ENCODE assay signal across 9 cellular contexts in genomic region chr1:35810096-35810860, GRCh38. TPM values are rescaled to one million over a fixed set of nuclear protein-coding genes. Genes with fewer than 3 reads are reported as not detected.
DNase-seq lines count a peak whose midpoint lies in the region; ATAC-seq, FAIRE-seq and TF ChIP-seq lines count a peak whose summit lies in the region.
"Had no signal": no experiment of that assay in that cellular context is flagged by ENCODE, and none has a peak within 500 bp of the region (broad histone marks: within the 10 kb centered on the region; RNA-seq: fewer than 3 reads in every experiment).

No MANE protein-coding gene starts in this region.

- no peak for TF ChIP-seq CTCF in HepG2 (CRISPR knock-in tag; IDR thresholded peaks at IDR 0.05)
- TF ChIP-seq CTCF in upper lobe of left lung (IDR thresholded peaks at IDR 0.05), result no peak

- H4K20me1 ChIP-seq in HepG2 (ENCODE audit: insufficient read depth, low read length), result no peaks in the 10 kb centered on the region

- H2AFZ ChIP-seq in HepG2 (ENCODE audit: low read length), result no peak overlapping the region

- H3K36me3 ChIP-seq in HepG2 (replicated peaks in 1 of 2; ENCODE audit: control insufficient read depth in 1 of 2, insufficient read depth in 2 of 2, low read length in 2 of 2) (no peaks in the 10 kb centered on the region), upper lobe of left lung (no peaks in the 10 kb centered on the region)

- BruUV-seq in HepG2 (replicated peaks; lab: Mats Ljungman, UMichigan), result no TSS peak

- peak overlapping the region; percentile 25 for H3K27ac Mint-ChIP-seq in activated naive CD4-positive, alpha-beta T cell treated with anti-CD3 and anti-CD28 coated beads, Interleukin-2, amount 50 U/mL, for 24 hours
- no peak overlapping the region for H3K27ac Mint-ChIP-seq in activated naive CD4-positive, alpha-beta T cell treated with anti-CD3 and anti-CD28 coated beads for 36 hours

- H3K27me3 ChIP-seq in HepG2 (ENCODE audit: control insufficient read depth in 1 of 2, insufficient read depth in 2 of 2, low read length in 2 of 2), result no peaks in the 10 kb centered on the region; a peak in 1 of 5 replicates
- H3K27me3 ChIP-seq in upper lobe of left lung, result no peaks in the 10 kb centered on the region

- in situ Hi-C loops in HepG2 (cut with HindIII; ENCODE audit: extremely low pct_ligation_motif_present, low pct_unique_long_range_greater_than_20kb), result no loop called here

- peaks cover 23% of the 10 kb centered on the region for H3K4me1 ChIP-seq in HepG2 (ENCODE audit: insufficient read depth, low read length)
- H3K4me1 ChIP-seq in upper lobe of left lung, result peaks cover 30 to 42% (median 36%) of the 10 kb centered on the region in 4 donors

- H3K9me3 ChIP-seq in HepG2 (ENCODE audit: low read length), result no peaks in the 10 kb centered on the region
- H3K9me3 ChIP-seq in upper lobe of left lung, result no peaks in the 10 kb centered on the region

- no peaks in the 10 kb centered on the region for H3K27me3 Mint-ChIP-seq in activated naive CD4-positive, alpha-beta T cell treated with anti-CD3 and anti-CD28 coated beads, Interleukin-2, amount 50 U/mL, for 24 hours
- no peaks in the 10 kb centered on the region for H3K27me3 Mint-ChIP-seq in activated naive CD4-positive, alpha-beta T cell treated with anti-CD3 and anti-CD28 coated beads for 36 hours (ENCODE audit: low read depth)

- DNase-seq in activated naive CD4-positive, alpha-beta T cell treated with anti-CD3 and anti-CD28 coated beads for 36 hours, result no peak
- DNase-seq in amniotic epithelial cell (ENCODE audit: low read depth) (peak; percentile 35), HepG2 (ENCODE audit: low spot score) (no peak), upper lobe of left lung (no peak), NCI-H2227 treated with DMSO at 0.1 percent for 48 hours (lab: John Stamatoyannopoulos, UW) (no peak), NAMALWA (ENCODE audit: low spot score) (no peak)
- DNase-seq: anterior cingulate cortex had no signal

- intact Hi-C loops in activated naive CD4-positive, alpha-beta T cell treated with anti-CD3 and anti-CD28 coated beads for 36 hours (cut with micrococcal nuclease), result no loop called here
- intact Hi-C loops in HepG2 (cut with micrococcal nuclease; ENCODE audit: unreplicated experiment), result no loop called here

- CTCF ChIA-PET in activated naive CD4-positive, alpha-beta T cell treated with anti-CD3 and anti-CD28 coated beads for 36 hours (lab: Charles Lee), result interaction anchor here (0.5 kb wide), 1 partner anchor 402 kb away, joined by 4 read pairs; no protein-coding TSS in a partner anchor
- CTCF ChIA-PET in HepG2 (lab: Yijun Ruan, JAX; ENCODE audit: low intra/inter-chr PET ratio, low total read pairs), result no interaction called here

- ATAC-seq in HepG2 (no peak), upper lobe of left lung (ENCODE audit: low FRiP score in 2 of 2) (no peak)
- no peak for ATAC-seq in activated CD4-positive, CD25-positive, alpha-beta regulatory T cell treated with anti-CD3 and anti-CD28 coated beads, Interleukin-2, amount 50 U/mL, for 24 hours

- TF ChIP-seq RAD21 in HepG2 (CRISPR knock-in tag; IDR thresholded peaks at IDR 0.05), result no peak

- H3K9ac ChIP-seq in HepG2 (ENCODE audit: insufficient read depth, low read depth, low read length), result no peak overlapping the region

- no peaks in the 10 kb centered on the region for H3K36me3 Mint-ChIP-seq in activated naive CD4-positive, alpha-beta T cell treated with anti-CD3 and anti-CD28 coated beads, Interleukin-2, amount 50 U/mL, for 24 hours
- peaks cover 1% of the 10 kb centered on the region for H3K36me3 Mint-ChIP-seq in activated naive CD4-positive, alpha-beta T cell treated with anti-CD3 and anti-CD28 coated beads for 36 hours (ENCODE audit: low read depth)

- peak overlapping the region; percentile 84 for H3K4me3 Mint-ChIP-seq in activated naive CD4-positive, alpha-beta T cell treated with anti-CD3 and anti-CD28 coated beads, Interleukin-2, amount 50 U/mL, for 24 hours
- no peak overlapping the region for H3K4me3 Mint-ChIP-seq in activated naive CD4-positive, alpha-beta T cell treated with anti-CD3 and anti-CD28 coated beads for 36 hours

- TF ChIP-seq POLR2A in HepG2 (IDR thresholded peaks at IDR 0.05; ENCODE audit: insufficient read depth in 1 of 2, low read depth in 2 of 2, low read length in 2 of 2), result no peak
- TF ChIP-seq POLR2A in upper lobe of left lung (IDR thresholded peaks at IDR 0.05), result no peak

- no peak for FAIRE-seq in HepG2 (lab: Jason Lieb, UNC)

- H3K79me2 ChIP-seq in HepG2 (ENCODE audit: insufficient read depth, low read length), result peaks cover 11% of the 10 kb centered on the region

- no peak overlapping the region for H3K27ac ChIP-seq in HepG2 (ENCODE audit: extremely low read length, insufficient read depth, low read length)
- H3K27ac ChIP-seq in upper lobe of left lung, result peak overlapping the region; percentile 75 to 99 (median 98)

- WGBS in HepG2 (ENCODE audit: low lambda C conversion rate), result 81% methylated on average over 2 of the region's 2 CpGs
- WGBS in upper lobe of left lung, 2 donors, result 53 to 71% methylated on average over 2 of the region's 2 CpGs

- POLR2A ChIA-PET in HepG2 (lab: Yijun Ruan, JAX), result no interaction called here

- H3K4me3 ChIP-seq in HepG2 (replicated peaks in 1 of 3; ENCODE audit: insufficient read depth in 1 of 3, low read depth in 2 of 3, low read length in 3 of 3), result no peak overlapping the region
- peak overlapping the region in 2 of 4 donors; percentile 75 to 93 for H3K4me3 ChIP-seq in upper lobe of left lung

- no peak for TF ChIP-seq EP300 in HepG2 (IDR thresholded peaks at IDR 0.05; ENCODE audit: low read depth in 2 of 2, low read length in 2 of 2)
- no peak for TF ChIP-seq EP300 in HepG2 (CRISPR knock-in tag; IDR thresholded peaks at IDR 0.05; ENCODE audit: borderline replicate concordance)
- no peak for TF ChIP-seq EP300 in upper lobe of left lung (IDR thresholded peaks at IDR 0.05)

- peak overlapping the region; percentile 80; the same call in 1 of the 2 replicates for H3K4me2 ChIP-seq in HepG2 (ENCODE audit: low read depth, low read length)

- peaks cover 23% of the 10 kb centered on the region for H3K4me1 Mint-ChIP-seq in activated naive CD4-positive, alpha-beta T cell treated with anti-CD3 and anti-CD28 coated beads, Interleukin-2, amount 50 U/mL, for 24 hours
- H3K4me1 Mint-ChIP-seq in activated naive CD4-positive, alpha-beta T cell treated with anti-CD3 and anti-CD28 coated beads for 36 hours (ENCODE audit: low read depth), result peaks cover 28% of the 10 kb centered on the region

- H3K9me3 Mint-ChIP-seq in activated naive CD4-positive, alpha-beta T cell treated with anti-CD3 and anti-CD28 coated beads, Interleukin-2, amount 50 U/mL, for 24 hours, result no peaks in the 10 kb centered on the region
- no peaks in the 10 kb centered on the region for H3K9me3 Mint-ChIP-seq in activated naive CD4-positive, alpha-beta T cell treated with anti-CD3 and anti-CD28 coated beads for 36 hours

RNA-seq across cellular contexts. Expression of gene AGO4, which starts 2.5 kb away (rescaled TPM):
- 1 to 10 TPM; 2.0 to 3.1 TPM for total RNA-seq in activated naive CD4-positive, alpha-beta T cell treated with anti-CD3 and anti-CD28 coated beads for 36 hours
- total RNA-seq in HepG2 (2016; rRNA removed; fragmentation: Illumina TruSeq; extraction: Trizol), result 6.0 and 6.8 TPM in 2 replicates
- 3.0 and 4.0 TPM in 2 replicates for total RNA-seq in HepG2 (2016; cell fraction: cytosol; rRNA removed; fragmentation: Illumina TruSeq; extraction: Trizol; ENCODE audit: low read depth)
- total RNA-seq in HepG2 (2016; cell fraction: insoluble cytoplasmic fraction; rRNA removed; fragmentation: Illumina TruSeq; extraction: Trizol), result 4.8 and 6.6 TPM in 2 replicates
- 4.0 and 7.0 TPM in 2 replicates for total RNA-seq in HepG2 (2016; cell fraction: membrane; rRNA removed; fragmentation: Illumina TruSeq; extraction: Trizol)
- total RNA-seq in HepG2 (2016; cell fraction: nucleus; rRNA removed; fragmentation: Illumina TruSeq; extraction: Trizol), result 8.4 and 9.1 TPM in 2 replicates
- polyA plus RNA-seq in HepG2 (2011; rRNA removed), result 13.8 and 14.6 TPM in 2 replicates
- 8.4 and 8.5 TPM in 2 replicates for polyA plus RNA-seq in HepG2 (2011; cell fraction: cytosol; rRNA removed)
- polyA plus RNA-seq in HepG2 (2011; cell fraction: nucleus; rRNA removed), result 15.1 and 16.9 TPM in 2 replicates
- polyA plus RNA-seq in HepG2 (2012), result 8.8 and 9.8 TPM in 2 replicates
- 0.53 and 1.4 TPM in 2 replicates for polyA plus RNA-seq in HepG2 (2016; cell fraction: cytosol; fragmentation: Illumina TruSeq; extraction: Trizol; ENCODE audit: low read depth)
- polyA plus RNA-seq in HepG2 (2016; cell fraction: insoluble cytoplasmic fraction; fragmentation: Illumina TruSeq; extraction: Trizol; ENCODE audit: low read depth), result 3.8 and 5.2 TPM in 2 replicates
- 2.3 and 3.6 TPM in 2 replicates for polyA plus RNA-seq in HepG2 (2016; cell fraction: membrane; fragmentation: Illumina TruSeq; extraction: Trizol; ENCODE audit: low read depth)
- polyA plus RNA-seq in HepG2 (2016; cell fraction: nucleus; fragmentation: Illumina TruSeq; extraction: Trizol; ENCODE audit: insufficient read depth, low read depth), result 10.2 and 12.8 TPM in 2 replicates
- 17.3 and 43.6 TPM in 2 replicates for polyA minus RNA-seq in HepG2 (2011; rRNA and poly(A)+ RNA removed; ENCODE audit: low replicate concordance)
- polyA minus RNA-seq in HepG2 (2011; cell fraction: cytosol; rRNA and poly(A)+ RNA removed), result 13.8 and 14.4 TPM in 2 replicates
- polyA minus RNA-seq in HepG2 (2011; cell fraction: nucleus; rRNA and poly(A)+ RNA removed), result 25.6 and 31.6 TPM in 2 replicates
- total RNA-seq in upper lobe of left lung, result 10 to 100 TPM; 18.6 to 32.5 (median 26.1) TPM

RNA-seq across cellular contexts. Expression of gene CLSPN, which starts 40.5 kb away (rescaled TPM):
- 10 to 100 TPM; 48.9 to 51.8 TPM for total RNA-seq in activated naive CD4-positive, alpha-beta T cell treated with anti-CD3 and anti-CD28 coated beads for 36 hours
- 32.5 and 51.7 TPM in 2 replicates for total RNA-seq in HepG2 (2016; rRNA removed; fragmentation: Illumina TruSeq; extraction: Trizol)
- 4.4 and 6.3 TPM in 2 replicates for total RNA-seq in HepG2 (2016; cell fraction: cytosol; rRNA removed; fragmentation: Illumina TruSeq; extraction: Trizol; ENCODE audit: low read depth)
- total RNA-seq in HepG2 (2016; cell fraction: insoluble cytoplasmic fraction; rRNA removed; fragmentation: Illumina TruSeq; extraction: Trizol), result 31.9 and 50.2 TPM in 2 replicates
- total RNA-seq in HepG2 (2016; cell fraction: membrane; rRNA removed; fragmentation: Illumina TruSeq; extraction: Trizol), result 6.2 and 8.0 TPM in 2 replicates
- total RNA-seq in HepG2 (2016; cell fraction: nucleus; rRNA removed; fragmentation: Illumina TruSeq; extraction: Trizol), result 22.1 and 25.0 TPM in 2 replicates
- 2.2 and 2.5 TPM in 2 replicates for polyA plus RNA-seq in HepG2 (2011; rRNA removed)
- 1.6 TPM in 2 replicates for polyA plus RNA-seq in HepG2 (2011; cell fraction: cytosol; rRNA removed)
- 1.7 and 2.2 TPM in 2 replicates for polyA plus RNA-seq in HepG2 (2011; cell fraction: nucleus; rRNA removed)
- 1.1 and 4.6 TPM in 2 replicates for polyA plus RNA-seq in HepG2 (2012)
- 0.63 and 0.71 TPM in 2 replicates for polyA plus RNA-seq in HepG2 (2016; cell fraction: cytosol; fragmentation: Illumina TruSeq; extraction: Trizol; ENCODE audit: low read depth)
- 20.7 and 21.0 TPM in 2 replicates for polyA plus RNA-seq in HepG2 (2016; cell fraction: insoluble cytoplasmic fraction; fragmentation: Illumina TruSeq; extraction: Trizol; ENCODE audit: low read depth)
- 0.34 and 0.68 TPM in 2 replicates for polyA plus RNA-seq in HepG2 (2016; cell fraction: membrane; fragmentation: Illumina TruSeq; extraction: Trizol; ENCODE audit: low read depth)
- 21.6 and 24.4 TPM in 2 replicates for polyA plus RNA-seq in HepG2 (2016; cell fraction: nucleus; fragmentation: Illumina TruSeq; extraction: Trizol; ENCODE audit: insufficient read depth, low read depth)
- 3.3 and 40.9 TPM in 2 replicates for polyA minus RNA-seq in HepG2 (2011; rRNA and poly(A)+ RNA removed; ENCODE audit: low replicate concordance)
- 4.3 and 4.4 TPM in 2 replicates for polyA minus RNA-seq in HepG2 (2011; cell fraction: cytosol; rRNA and poly(A)+ RNA removed)
- polyA minus RNA-seq in HepG2 (2011; cell fraction: nucleus; rRNA and poly(A)+ RNA removed), result 3.9 and 4.6 TPM in 2 replicates
- 1 to 10 TPM in 5 of 6 donors, not detected in 1; 1.1 to 2.5 (median 1.8) TPM for total RNA-seq in upper lobe of left lung
